13 cellular contexts compared by ENCODE assay signal in genomic region chr5:177428574-177429217, GRCh38. TPM values are rescaled to one million over a fixed set of nuclear protein-coding genes. Genes with fewer than 3 reads are reported as not detected.
DNase-seq lines count a peak whose midpoint lies in the region; ATAC-seq and TF ChIP-seq lines count a peak whose summit lies in the region.
"Had no signal": no experiment of that assay in that cellular context is flagged by ENCODE, and none has a peak within 500 bp of the region (broad histone marks: within the 10 kb centered on the region; RNA-seq: fewer than 3 reads in every experiment).

No MANE protein-coding gene starts in this region.

- peak overlapping the region; percentile 4 to 18 for H3K27ac ChIP-seq in right atrium auricular region
- peak overlapping the region; percentile 91 for H3K27ac ChIP-seq in upper lobe of right lung
- H3K27ac ChIP-seq in ovary, result no peak overlapping the region

- peak overlapping the region; percentile 93 for H3K27ac Mint-ChIP-seq in activated CD8-positive, alpha-beta T cell treated with anti-CD3 and anti-CD28 coated beads, Interleukin-2, amount 10 ng/mL, durations not matched to agents 7 days and 5 days
- peak overlapping the region; percentile 91 for H3K27ac Mint-ChIP-seq in memory B cell

- ATAC-seq in activated CD8-positive, alpha-beta T cell treated with anti-CD3 and anti-CD28 coated beads, Interleukin-2, amount 10 ng/mL, durations not matched to agents 7 days and 5 days, result no peak
- ATAC-seq in memory B cell (ENCODE audit: low read depth), result no peak
- ATAC-seq in upper lobe of right lung, result no peak

- H3K4me3 Mint-ChIP-seq in activated CD8-positive, alpha-beta T cell treated with anti-CD3 and anti-CD28 coated beads, Interleukin-2, amount 10 ng/mL, durations not matched to agents 7 days and 5 days, result peak overlapping the region; percentile 97
- H3K4me3 Mint-ChIP-seq in memory B cell, result peak overlapping the region; percentile 94

- CTCF ChIA-PET in activated CD8-positive, alpha-beta T cell treated with anti-CD3 and anti-CD28 coated beads, Interleukin-2, amount 10 ng/mL, durations not matched to agents 7 days and 5 days (lab: Charles Lee), result interaction anchor here (0.7 to 14.1 kb wide), 9 partner anchors 15 to 110 kb away, joined by 3 to 252 read pairs (median 16); partner anchors contain the start of genes F12 and PRR7

- H3K27me3 Mint-ChIP-seq in activated CD8-positive, alpha-beta T cell treated with anti-CD3 and anti-CD28 coated beads, Interleukin-2, amount 10 ng/mL, durations not matched to agents 7 days and 5 days (ENCODE audit: low read depth), result no peaks in the 10 kb centered on the region
- H3K27me3 Mint-ChIP-seq in memory B cell, result no peaks in the 10 kb centered on the region

- TF ChIP-seq CTCF in right atrium auricular region (IDR thresholded peaks at IDR 0.05) (no peak), upper lobe of right lung (IDR thresholded peaks at IDR 0.05) (no peak), ovary (IDR thresholded peaks at IDR 0.05) (no peak), GM13976 (IDR thresholded peaks at IDR 0.05; ENCODE audit: borderline replicate concordance, control extremely low read depth, extremely low read depth, insufficient read depth, missing control alignments) (no peak)

- no peaks in the 10 kb centered on the region for H3K27me3 ChIP-seq in right atrium auricular region
- no peaks in the 10 kb centered on the region for H3K27me3 ChIP-seq in upper lobe of right lung
- no peaks in the 10 kb centered on the region for H3K27me3 ChIP-seq in ovary

- WGBS in ovary, 3 donors, result 86 to 89% (median 89%) methylated on average over 9 to 10 of the region's 10 CpGs

- peaks cover 18% of the 10 kb centered on the region for H3K36me3 ChIP-seq in right atrium auricular region
- H3K36me3 ChIP-seq in upper lobe of right lung, result peaks cover 20% of the 10 kb centered on the region
- H3K36me3 ChIP-seq in ovary, result no peaks in the 10 kb centered on the region

- no peak for TF ChIP-seq EP300 in ovary (IDR thresholded peaks at IDR 0.05)

- intact Hi-C loops in cardiac septum (cut with DNase I), result no loop called here
- intact Hi-C loops in upper lobe of right lung (cut with DNase I), result no loop called here
- intact Hi-C loops in ovary (cut with DNase I), result no loop called here

- in situ Hi-C loops in GM13976 (cut with MboI; ENCODE audit: low sequenced_read_pairs, unreplicated experiment), result no loop called here

- H3K9me3 ChIP-seq in right atrium auricular region (no peaks in the 10 kb centered on the region), upper lobe of right lung (no peaks in the 10 kb centered on the region), ovary (no peaks in the 10 kb centered on the region)
- H3K9me3 ChIP-seq: mucosa of descending colon had no signal

- DNase-seq in right atrium auricular region (ENCODE audit: low spot score) (no peak), cardiac septum (ENCODE audit: low spot score) (no peak), memory B cell (ENCODE audit: low spot score in 2 of 2) (no peak), upper lobe of right lung (peak; percentile 57), ovary (no peak), NK-92 (lab: John Stamatoyannopoulos, UW; ENCODE audit: unreplicated experiment) (no peak), GM13976 (ENCODE audit: low spot score) (no peak)
- DNase-seq in activated CD8-positive, alpha-beta T cell treated with anti-CD3 and anti-CD28 coated beads, Interleukin-2, amount 10 ng/mL, durations not matched to agents 7 days and 5 days, result no peak
- DNase-seq: COR-L47 had no signal

- H3K4me1 ChIP-seq in right atrium auricular region (peaks cover 0 to 39% of the 10 kb centered on the region in 2 donors), upper lobe of right lung (peaks cover 52% of the 10 kb centered on the region), ovary (ENCODE audit: insufficient read depth) (peaks cover 11% of the 10 kb centered on the region)

- peaks cover 72% of the 10 kb centered on the region for H3K4me1 Mint-ChIP-seq in activated CD8-positive, alpha-beta T cell treated with anti-CD3 and anti-CD28 coated beads, Interleukin-2, amount 10 ng/mL, durations not matched to agents 7 days and 5 days (ENCODE audit: low read depth)
- H3K4me1 Mint-ChIP-seq in memory B cell, result peaks cover 38% of the 10 kb centered on the region

- H3K36me3 Mint-ChIP-seq in activated CD8-positive, alpha-beta T cell treated with anti-CD3 and anti-CD28 coated beads, Interleukin-2, amount 10 ng/mL, durations not matched to agents 7 days and 5 days (ENCODE audit: low read depth), result peaks cover 64% of the 10 kb centered on the region
- peaks cover 10% of the 10 kb centered on the region for H3K36me3 Mint-ChIP-seq in memory B cell

- POLR2A ChIA-PET in activated CD8-positive, alpha-beta T cell treated with anti-CD3 and anti-CD28 coated beads, Interleukin-2, amount 10 ng/mL, durations not matched to agents 7 days and 5 days (lab: Charles Lee), result interaction anchor here (1.0 to 10.3 kb wide), 8 partner anchors 18 to 117 kb away, joined by 3 to 245 read pairs (median 4); partner anchors contain the start of genes LMAN2, MXD3 and PRR7

- no peaks in the 10 kb centered on the region for H3K9me3 Mint-ChIP-seq in activated CD8-positive, alpha-beta T cell treated with anti-CD3 and anti-CD28 coated beads, Interleukin-2, amount 10 ng/mL, durations not matched to agents 7 days and 5 days (ENCODE audit: insufficient read depth)
- H3K9me3 Mint-ChIP-seq in memory B cell, result no peaks in the 10 kb centered on the region

- TF ChIP-seq POLR2A in ovary (IDR thresholded peaks at IDR 0.05), result no peak

- H3K4me3 ChIP-seq in right atrium auricular region (no peak overlapping the region), upper lobe of right lung (peak overlapping the region; percentile 77), ovary (no peak overlapping the region)
- H3K4me3 ChIP-seq: mucosa of descending colon had no signal

RNA-seq across cellular contexts. Expression of gene GRK6, which starts 2.2 kb away (rescaled TPM):
- 10 to 100 TPM in 1 of 2 donors, 1 to 10 TPM in 1; 9.9 to 14.1 TPM for total RNA-seq in right atrium auricular region
- 20.2 TPM for total RNA-seq in cardiac septum
- 100 to 1,000 TPM; 206 to 213 TPM for total RNA-seq in activated CD8-positive, alpha-beta T cell treated with anti-CD3 and anti-CD28 coated beads, Interleukin-2, amount 10 ng/mL, durations not matched to agents 7 days and 5 days
- 43.9 TPM for total RNA-seq in upper lobe of right lung
- 10 to 100 TPM; 13.6 to 30.3 (median 21.7) TPM for total RNA-seq in ovary
- 10 to 100 TPM in 1 of 2 donors, 1 to 10 TPM in 1; 5.9 to 15.3 TPM for polyA plus RNA-seq in ovary

RNA-seq across cellular contexts. Expression of gene PRR7, which starts 17.9 kb away (rescaled TPM):
- total RNA-seq in right atrium auricular region (1 to 10 TPM in 1 of 2 donors, under 1 TPM in 1; 0.90 to 1.1 TPM), cardiac septum (5.1 TPM), upper lobe of right lung (2.1 TPM), ovary (10 to 100 TPM in 1 of 7 donors, 1 to 10 TPM in 5, under 1 TPM in 1; 0.66 to 11.4 (median 2.1) TPM)
- total RNA-seq in activated CD8-positive, alpha-beta T cell treated with anti-CD3 and anti-CD28 coated beads, Interleukin-2, amount 10 ng/mL, durations not matched to agents 7 days and 5 days, result 10 to 100 TPM in 1 of 2 experiments, 1 to 10 TPM in 1; 9.8 to 11.6 TPM
- polyA plus RNA-seq in ovary, result under 1 TPM in 1 of 2 donors, not detected in 1; 0.51 TPM

RNA-seq across cellular contexts. Expression of gene F12, which starts 19.3 kb away (rescaled TPM):
- total RNA-seq in right atrium auricular region (under 1 TPM in 1 of 2 donors, not detected in 1; 0.43 TPM), cardiac septum (not detected), upper lobe of right lung (0.69 TPM), ovary (1 to 10 TPM in 1 of 7 donors, under 1 TPM in 1, not detected in 5; 0.28 to 1.7 TPM)
- 1 to 10 TPM; 3.2 to 3.5 TPM for total RNA-seq in activated CD8-positive, alpha-beta T cell treated with anti-CD3 and anti-CD28 coated beads, Interleukin-2, amount 10 ng/mL, durations not matched to agents 7 days and 5 days
- not detected for polyA plus RNA-seq in ovary

RNA-seq across cellular contexts. Expression of gene PFN3, which starts 28.2 kb away (rescaled TPM):
- total RNA-seq in right atrium auricular region (not detected), cardiac septum (not detected), upper lobe of right lung (not detected), ovary (not detected)
- total RNA-seq in activated CD8-positive, alpha-beta T cell treated with anti-CD3 and anti-CD28 coated beads, Interleukin-2, amount 10 ng/mL, durations not matched to agents 7 days and 5 days, result not detected
- polyA plus RNA-seq in ovary, result not detected
- total RNA-seq: fibroblast of villous mesenchyme; H1; mucosa of descending colon; T-helper 2 cell treated with Interferon-gamma antibody and Interleukin-4, amounts not matched to agents 100 ng/mL and 5 ng/mL, for 36 hours had no signal
- polyA plus RNA-seq: H1 had no signal

RNA-seq across cellular contexts. Expression of gene SLC34A1, which starts 44.5 kb away (rescaled TPM):
- not detected for total RNA-seq in right atrium auricular region
- total RNA-seq in cardiac septum, result not detected
- total RNA-seq in activated CD8-positive, alpha-beta T cell treated with anti-CD3 and anti-CD28 coated beads, Interleukin-2, amount 10 ng/mL, durations not matched to agents 7 days and 5 days, result 1 to 10 TPM; 2.0 to 2.1 TPM
- not detected for total RNA-seq in upper lobe of right lung
- not detected for total RNA-seq in ovary
- not detected for polyA plus RNA-seq in ovary
- total RNA-seq: fibroblast of villous mesenchyme, H1, mucosa of descending colon had no signal
- polyA plus RNA-seq: H1 had no signal

Comparison
In these comparisons a context has a peak if more than half of its experiments do, and no peak if none do; other contexts are left out.
1. H3K27ac ChIP-seq: peak in right atrium auricular region (2 of 2) and upper lobe of right lung (single experiment); none in ovary (0 of 2).